Comparison of ENCODE assay signal across 9 cellular contexts in genomic region chr11:5243845-5244180, GRCh38. TPM values are rescaled to one million over a fixed set of nuclear protein-coding genes. Genes with fewer than 3 reads are reported as not detected.
"Had no signal": no experiment of that assay in that cellular context is flagged by ENCODE, and none has a peak within 500 bp of the region (broad histone marks: within the 10 kb centered on the region; RNA-seq: fewer than 3 reads in every experiment).

No MANE protein-coding gene starts in this region.

- DNase-seq: H9, HCEC 1CT, KG1 had no signal

- H3K4me3 ChIP-seq: GM23338 had no signal

- FAIRE-seq: H1, H54, HTR-8/SVneo had no signal

- H3K4me2 ChIP-seq: GM23338 had no signal

- H2AFZ ChIP-seq: GM23338 had no signal

- H3K9me3 Mint-ChIP-seq: GM23338, H9, IgD-negative memory B cell had no signal

- H3K27ac Mint-ChIP-seq: GM23338, H9, IgD-negative memory B cell had no signal

- H3K4me3 Mint-ChIP-seq: GM23338, H9, IgD-negative memory B cell had no signal

- ATAC-seq: GM23338 had no signal

- H3K4me1 Mint-ChIP-seq: GM23338, H9, IgD-negative memory B cell had no signal

RNA-seq across cellular contexts. Expression of gene HBG1, which starts 5.8 kb away (rescaled TPM):
- total RNA-seq: GM23338, H1, H9, HT-29 had no signal
- polyA plus RNA-seq: GM23338, IgD-negative memory B cell had no signal

RNA-seq across cellular contexts. Expression of gene HBD, which starts 9.5 kb away (rescaled TPM):
- total RNA-seq: GM23338, H1, H9, HT-29 had no signal
- polyA plus RNA-seq: GM23338, H1, IgD-negative memory B cell had no signal

RNA-seq across cellular contexts. Expression of gene HBG2, which starts 10.8 kb away (rescaled TPM):
- total RNA-seq: GM23338, H1, H9, HT-29 had no signal
- polyA plus RNA-seq: GM23338 had no signal

RNA-seq across cellular contexts. Expression of gene HBB, which starts 16.9 kb away (rescaled TPM):
- total RNA-seq: GM23338, H1, H9, HT-29 had no signal
- polyA plus RNA-seq: GM23338, H1 had no signal

RNA-seq across cellular contexts. Expression of gene HBE1, which starts 25.9 kb away (rescaled TPM):
- total RNA-seq: GM23338, H1, H9, HT-29 had no signal
- polyA plus RNA-seq: GM23338, IgD-negative memory B cell had no signal
